Comparison of ENCODE assay signal across 13 cellular contexts in the genomic region with DNA sequence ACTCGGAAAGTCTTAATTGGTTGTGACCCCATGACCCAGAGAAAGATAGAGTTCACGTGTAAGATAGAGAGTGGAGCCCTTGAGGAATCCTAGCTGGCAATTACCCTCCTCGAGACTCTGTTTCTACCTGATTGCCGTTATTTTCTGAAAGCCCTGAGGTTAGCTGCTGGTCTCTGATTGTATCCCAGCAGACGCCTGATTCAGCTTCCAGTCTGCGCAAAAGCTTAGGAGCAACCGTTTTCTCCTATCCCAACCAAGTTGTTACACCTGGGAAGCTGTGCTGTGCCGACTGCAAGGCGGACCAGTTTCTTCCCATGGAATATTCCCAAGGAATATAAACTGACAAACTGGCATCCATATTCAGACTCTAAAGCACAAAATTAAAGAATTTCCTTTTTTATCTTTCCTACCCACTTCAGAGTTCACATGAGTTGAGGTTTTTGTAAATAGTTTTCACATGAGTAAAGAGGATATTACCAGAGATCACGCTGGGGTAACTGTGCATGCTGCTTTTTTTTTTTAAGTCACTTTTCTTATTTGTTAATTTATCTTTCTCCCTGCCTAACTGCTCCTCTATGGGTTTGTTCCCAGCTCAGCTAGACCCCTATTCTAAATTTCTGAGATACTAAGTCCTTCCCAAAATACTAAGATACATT. TPM values are rescaled to one million over a fixed set of nuclear protein-coding genes. Genes with fewer than 3 reads are reported as not detected.
DNase-seq lines count a peak whose midpoint lies in the region; ATAC-seq and TF ChIP-seq lines count a peak whose summit lies in the region.
"Had no signal": no experiment of that assay in that cellular context is flagged by ENCODE, and none has a peak within 500 bp of the region (broad histone marks: within the 10 kb centered on the region; RNA-seq: fewer than 3 reads in every experiment).

No MANE protein-coding gene starts in this region.

- H2AK9ac ChIP-seq in IMR-90 (replicated peaks; ENCODE audit: low read depth, low read length, poor library complexity), result peak overlapping the region; percentile 70

- CTCF ChIA-PET in IMR-90 (lab: Yijun Ruan, JAX), result interaction anchor here (1.7 to 1.8 kb wide), 2 partner anchors 36 to 230 kb away, joined by 3 to 6 read pairs; no protein-coding TSS in a partner anchor

- H3K18ac ChIP-seq in IMR-90 (ENCODE audit: low read depth, low read length) (peak overlapping the region; percentile 40; the same call in 1 of the 2 replicates), mesendoderm (ENCODE audit: low read length) (peak overlapping the region; percentile 5)

- TF ChIP-seq CTCF in IMR-90 (conservative IDR thresholded peaks at IDR 0.05; ENCODE audit: low read depth, low read length), result no peak
- TF ChIP-seq CTCF in chondrocyte (IDR thresholded peaks at IDR 0.05), result no peak

- H3K9ac ChIP-seq in IMR-90 (ENCODE audit: low read depth, low read length) (no peak overlapping the region), mesendoderm (ENCODE audit: low read length) (no peak overlapping the region)

- peak overlapping the region; percentile 58 for H2AFZ ChIP-seq in IMR-90 (replicated peaks; ENCODE audit: low read length, poor library complexity)

- H2AK5ac ChIP-seq in IMR-90 (ENCODE audit: low read depth, low read length) (peak overlapping the region; percentile 72; the same call in 1 of the 2 replicates), mesendoderm (ENCODE audit: low read length) (no peak overlapping the region)

- peaks cover 6% of the 10 kb centered on the region for H3K9me1 ChIP-seq in IMR-90 (ENCODE audit: insufficient read depth, low read length)

- in situ Hi-C loops in ACHN (cut with HindIII; ENCODE audit: low pct_ligation_motif_present, low pct_unique_long_range_greater_than_20kb, low sequenced_read_pairs), result no loop called here
- in situ Hi-C loops in IMR-90 (cut with MboI; ENCODE audit: low sequenced_read_pairs), result no loop called here

- H3K4me3 ChIP-seq in IMR-90 (ENCODE audit: insufficient read depth, low read depth, low read length) (no peak overlapping the region), mesendoderm (ENCODE audit: low read length) (no peak overlapping the region)
- H3K4me3 ChIP-seq in effector memory CD4-positive, alpha-beta T cell (ENCODE audit: insufficient read depth, low read depth, low read length, poor library complexity, severe bottlenecking), result no peak overlapping the region

- H3K56ac ChIP-seq in IMR-90 (ENCODE audit: extremely low read depth, insufficient read depth, low read length) (no peak overlapping the region), mesendoderm (ENCODE audit: low read length) (peak overlapping the region; percentile 25)

- H2BK15ac ChIP-seq in IMR-90 (ENCODE audit: low read depth, low read length) (peak overlapping the region; percentile 78; the same call in 2 of the 3 replicates), mesendoderm (replicated peaks; ENCODE audit: low read depth) (no peak overlapping the region)

- H3K36me3 ChIP-seq in IMR-90 (ENCODE audit: control insufficient read depth, insufficient read depth, low read length) (no peaks in the 10 kb centered on the region), mesendoderm (ENCODE audit: control insufficient read depth, insufficient read depth, low read length) (no peaks in the 10 kb centered on the region)
- H3K36me3 ChIP-seq in effector memory CD4-positive, alpha-beta T cell (ENCODE audit: control insufficient read depth, insufficient read depth, low read length), result no peaks in the 10 kb centered on the region

- H3K4me1 ChIP-seq in IMR-90 (ENCODE audit: control insufficient read depth, insufficient read depth, low read length) (peaks cover 4% of the 10 kb centered on the region), mesendoderm (ENCODE audit: control insufficient read depth, low read depth, low read length) (peaks cover 2% of the 10 kb centered on the region)
- H3K4me1 ChIP-seq in effector memory CD4-positive, alpha-beta T cell (ENCODE audit: control insufficient read depth, insufficient read depth, low read length, poor library complexity, severe bottlenecking), result no peaks in the 10 kb centered on the region

- peak overlapping the region; percentile 87; the same call in 1 of the 2 replicates for H3K4me2 ChIP-seq in IMR-90 (ENCODE audit: low read depth, low read length)
- H3K4me2 ChIP-seq in mesendoderm (ENCODE audit: low read length), result no peak overlapping the region

- H3K9me3 ChIP-seq in IMR-90 (ENCODE audit: control insufficient read depth, insufficient read depth, low read length), result no peaks in the 10 kb centered on the region
- H3K9me3 ChIP-seq in effector memory CD4-positive, alpha-beta T cell (ENCODE audit: control insufficient read depth, low read length), result no peaks in the 10 kb centered on the region

- no peaks in the 10 kb centered on the region for H4K20me1 ChIP-seq in IMR-90 (ENCODE audit: insufficient read depth, low read length)

- H3K79me1 ChIP-seq in IMR-90 (ENCODE audit: low read depth in 1 of 2, low read length in 2 of 2) (peaks cover 0 to 6% of the 10 kb centered on the region in 2 experiments; a peak in 1 of 4 replicates), mesendoderm (ENCODE audit: low read length) (no peaks in the 10 kb centered on the region)

- no TSS peak for BruUV-seq in IMR-90 (replicated peaks; lab: Mats Ljungman, UMichigan)

- peak overlapping the region; percentile 75; the same call in 1 of the 2 replicates for H3K23ac ChIP-seq in IMR-90 (ENCODE audit: low read depth, low read length)
- H3K23ac ChIP-seq in mesendoderm (ENCODE audit: low read length), result no peak overlapping the region

- peak overlapping the region; percentile 92 for H3K4me3 Mint-ChIP-seq in chondrocyte (ENCODE audit: unreplicated experiment)
- H3K4me3 Mint-ChIP-seq: activated T-cell treated with anti-CD3 and anti-CD28 coated beads, Interleukin-2, amount 50 U/mL, for 4 hours; T-helper 1 cell treated with Interleukin-12 subunit alpha and Interleukin-12 subunit beta and Interleukin-4 antibody, amounts not matched to agents 30 μg/mL and 1 μg/mL, for 36 hours had no signal

- peak overlapping the region; percentile 71 for H3K14ac ChIP-seq in IMR-90 (replicated peaks; ENCODE audit: low read depth, low read length)

- H4K8ac ChIP-seq in IMR-90 (ENCODE audit: low read depth in 2 of 2, low read length in 2 of 2), result peak overlapping the region; percentile 23 to 30; a peak in 1 of 4 replicates
- no peak overlapping the region for H4K8ac ChIP-seq in mesendoderm (ENCODE audit: low read depth, low read length)

- peak; percentile 24 for ATAC-seq in IMR-90 (ENCODE audit: low read depth)
- no peak for ATAC-seq in left lobe of liver
- ATAC-seq: activated T-cell treated with anti-CD3 and anti-CD28 coated beads, Interleukin-2, amount 50 U/mL, for 4 hours had no signal

- peak overlapping the region; percentile 5; the same call in 1 of the 2 replicates for H4K5ac ChIP-seq in IMR-90 (ENCODE audit: low read depth, low read length)
- H4K5ac ChIP-seq in mesendoderm (ENCODE audit: low read length), result no peak overlapping the region

- H2BK5ac ChIP-seq in IMR-90 (ENCODE audit: low read depth, low read length, poor library complexity, severe bottlenecking), result no peak overlapping the region
- no peak overlapping the region for H2BK5ac ChIP-seq in mesendoderm (ENCODE audit: low read length)

- no peaks in the 10 kb centered on the region for H3K79me2 ChIP-seq in mesendoderm (ENCODE audit: control insufficient read depth, insufficient read depth, low read length)

- H3K27me3 ChIP-seq in IMR-90 (ENCODE audit: control insufficient read depth, insufficient read depth, low read length), result no peaks in the 10 kb centered on the region
- H3K27me3 ChIP-seq in mesendoderm (ENCODE audit: insufficient read depth, low read length, poor library complexity), result no peaks in the 10 kb centered on the region
- peaks cover 4% of the 10 kb centered on the region for H3K27me3 ChIP-seq in effector memory CD4-positive, alpha-beta T cell (replicated peaks; ENCODE audit: control insufficient read depth, insufficient read depth, low read length, poor library complexity, severe bottlenecking)

- no peaks in the 10 kb centered on the region for H3K27me3 Mint-ChIP-seq in chondrocyte (ENCODE audit: low read depth)

- H2BK20ac ChIP-seq in IMR-90 (ENCODE audit: low read depth, low read length), result peak overlapping the region; percentile 69; the same call in 1 of the 2 replicates

- H3K9me3 Mint-ChIP-seq in chondrocyte (ENCODE audit: low read depth), result peaks cover 2% of the 10 kb centered on the region
- H3K9me3 Mint-ChIP-seq: T-helper 1 cell treated with Interleukin-12 subunit alpha and Interleukin-12 subunit beta and Interleukin-4 antibody, amounts not matched to agents 30 μg/mL and 1 μg/mL, for 36 hours had no signal

- peak overlapping the region; percentile 74 for H2BK120ac ChIP-seq in IMR-90 (ENCODE audit: low read depth, low read length)
- no peak overlapping the region for H2BK120ac ChIP-seq in mesendoderm (ENCODE audit: low read depth, low read length)

- no peak for TF ChIP-seq POLR2A in IMR-90 (IDR thresholded peaks at IDR 0.05; ENCODE audit: low read depth, low read length)

- H3K36me3 Mint-ChIP-seq in chondrocyte (ENCODE audit: low read depth), result no peaks in the 10 kb centered on the region

- DNase-seq in ACHN (peak; percentile 66), IMR-90 (peak; percentile 79), chondrocyte (ENCODE audit: low spot score) (no peak), mesendoderm (peak; percentile 48), NCI-H2029 treated with DMSO at 0.1 percent for 48 hours (lab: John Stamatoyannopoulos, UW) (no peak), left lobe of liver (ENCODE audit: low spot score) (no peak), NCI-H1694 (lab: John Stamatoyannopoulos, UW) (no peak)
- DNase-seq in effector memory CD4-positive, alpha-beta T cell, result no peak
- DNase-seq: activated T-cell treated with anti-CD3 and anti-CD28 coated beads, Interleukin-2, amount 50 U/mL, for 4 hours; midbrain; stimulated activated CD4-positive, alpha-beta T cell treated with anti-CD3 and anti-CD28 coated beads, Interleukin-4, amount 100 ng/mL, for 24 hours had no signal

- 37% methylated on average over 2 of the region's 10 CpGs; no CpG with 5 or more reads in 1 of the 2 experiments for WGBS in IMR-90 (ENCODE audit: extremely low coverage in 2 of 2, insufficient read length in 1 of 2), 2 experiments
- WGBS in mesendoderm (ENCODE audit: extremely low coverage, insufficient coverage, low lambda C conversion rate), result no CpG with 5 or more reads among the region's 10 CpGs

- peaks cover 29% of the 10 kb centered on the region for H3K4me1 Mint-ChIP-seq in chondrocyte (ENCODE audit: low read depth)

- dilution Hi-C loops in IMR-90 (cut with HindIII; ENCODE audit: low sequenced_read_pairs, unreplicated experiment), result no loop called here

- H3K4ac ChIP-seq in IMR-90 (ENCODE audit: low read depth, low read length) (peak overlapping the region; percentile 62), mesendoderm (ENCODE audit: low read depth, low read length) (no peak overlapping the region)

- TF ChIP-seq RAD21 in IMR-90 (IDR thresholded peaks at IDR 0.05; ENCODE audit: low read length), result no peak

- H3K27ac Mint-ChIP-seq in chondrocyte (ENCODE audit: unreplicated experiment), result peak overlapping the region; percentile 30
- H3K27ac Mint-ChIP-seq: T-helper 1 cell treated with Interleukin-12 subunit alpha and Interleukin-12 subunit beta and Interleukin-4 antibody, amounts not matched to agents 30 μg/mL and 1 μg/mL, for 36 hours had no signal

- H4K91ac ChIP-seq in IMR-90 (ENCODE audit: insufficient read depth, low read depth, low read length), result no peak overlapping the region; the same call in none of the 2 replicates

- intact Hi-C loops in IMR-90 (cut with micrococcal nuclease), result loop anchor here (1.0 to 5.0 kb wide), 4 partner anchors 94 to 478 kb away; a partner anchor contains a TSS

- H3K27ac ChIP-seq in IMR-90 (ENCODE audit: insufficient read depth, low read length), result peak overlapping the region; percentile 6; the same call in 1 of the 2 replicates
- H3K27ac ChIP-seq in mesendoderm (ENCODE audit: low read depth, low read length), result no peak overlapping the region
- no peak overlapping the region for H3K27ac ChIP-seq in effector memory CD4-positive, alpha-beta T cell (ENCODE audit: insufficient read depth, low read length, poor library complexity, severe bottlenecking)
- H3K27ac ChIP-seq: C4-2B had no signal

- POLR2A ChIA-PET in IMR-90 (lab: Charles Lee; ENCODE audit: unreplicated experiment), result interaction anchor here (0.6 kb wide), 1 partner anchor 222 kb away, joined by 4 read pairs; no protein-coding TSS in a partner anchor

RNA-seq across cellular contexts. Expression of a gene that starts 1.5 kb away (rescaled TPM):
- total RNA-seq in IMR-90 (2012; rRNA removed) (5.2 and 5.3 TPM in 2 replicates), chondrocyte (2.3 to 3.2 TPM (median 3.0 TPM) in 3 replicates), left lobe of liver (0.10 TPM)
- polyA plus RNA-seq in IMR-90 (2012; rRNA removed), result 1.4 and 1.9 TPM in 2 replicates
- polyA plus RNA-seq in IMR-90 (2012; cell fraction: cytosol; rRNA removed), result 0.42 and 0.45 TPM in 2 replicates
- polyA plus RNA-seq in IMR-90 (2012; cell fraction: nucleus; rRNA removed; ENCODE audit: low replicate concordance), result 0.39 and 1.9 TPM in 2 replicates
- polyA plus RNA-seq in mesendoderm (2013, experiment 1 of 2), result 6.1 TPM
- polyA plus RNA-seq in mesendoderm (2013, experiment 2 of 2), result 5.9 TPM
- total RNA-seq: activated T-cell treated with anti-CD3 and anti-CD28 coated beads, Interleukin-2, amount 50 U/mL, for 4 hours had no signal

Comparison
In these comparisons a context has a peak if more than half of its experiments do, and no peak if none do; other contexts are left out.
1. DNase-seq: peak in ACHN (single experiment), IMR-90 (single experiment) and mesendoderm (single experiment); none in chondrocyte (single experiment), effector memory CD4-positive, alpha-beta T cell (0 of 3), NCI-H2029 treated with DMSO at 0.1 percent for 48 hours (single experiment), left lobe of liver (single experiment) and NCI-H1694 (single experiment).